ENCODE assay signal across 8 cellular contexts in the genomic region with DNA sequence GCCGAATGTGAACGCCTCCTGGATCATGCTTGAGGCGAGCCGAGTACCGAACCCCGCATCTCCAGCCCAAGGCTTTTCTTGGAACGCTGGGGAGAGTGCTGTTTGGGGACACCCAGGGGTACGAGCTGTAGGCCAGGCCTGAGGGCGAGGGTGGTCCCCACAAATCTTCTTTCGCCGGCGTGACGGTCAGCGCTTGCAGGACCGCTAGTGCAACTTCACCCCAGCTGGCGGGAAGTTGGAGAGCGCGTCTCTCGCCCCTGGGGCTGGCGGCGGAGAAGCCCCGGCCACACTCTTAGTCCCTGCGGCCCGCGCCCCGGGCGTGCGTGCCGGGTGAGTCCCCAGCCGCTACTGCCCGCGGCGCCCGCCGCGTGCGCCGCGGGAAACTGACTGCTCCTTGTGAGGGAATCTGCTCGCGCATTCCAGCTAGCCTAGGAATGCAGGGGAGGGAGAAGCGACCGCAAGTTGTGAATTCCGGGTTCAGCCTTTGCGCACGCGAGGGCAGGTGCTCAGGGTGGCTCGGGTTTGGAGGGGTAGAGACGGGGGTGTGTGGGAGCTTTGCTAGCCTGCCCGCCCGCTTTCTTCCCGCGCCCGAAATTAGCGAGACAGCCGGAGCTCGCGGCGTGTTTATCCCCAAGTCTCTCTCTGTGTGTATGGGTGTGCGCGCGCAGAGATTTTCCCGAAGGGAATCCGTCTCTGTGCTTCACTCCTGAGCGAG. TPM values are rescaled to one million over a fixed set of nuclear protein-coding genes. Genes with fewer than 3 reads are reported as not detected.
DNase-seq lines count a peak whose midpoint lies in the region; ATAC-seq and TF ChIP-seq lines count a peak whose summit lies in the region.

No MANE protein-coding gene starts in this region.

- no peak for ATAC-seq in CD8-positive, alpha-beta T cell
- ATAC-seq in gastrocnemius medialis (peak; percentile 13 to 18), HG03108 (IDR thresholded peaks at IDR 0.05; ENCODE audit: unreplicated experiment) (no peak), GM18502 (IDR thresholded peaks at IDR 0.05; ENCODE audit: poor library complexity, unreplicated experiment) (no peak)

- H3K9me3 Mint-ChIP-seq in CD8-positive, alpha-beta T cell = no peaks in the 10 kb centered on the region
- H3K9me3 Mint-ChIP-seq in activated naive CD4-positive, alpha-beta T cell treated with anti-CD3 and anti-CD28 coated beads, Interleukin-2, amount 10 ng/mL, durations not matched to agents 7 days and 5 days = no peaks in the 10 kb centered on the region

- H3K27ac ChIP-seq in CD8-positive, alpha-beta T cell (ENCODE audit: low read depth, low read length) = no peak overlapping the region
- H3K27ac ChIP-seq in right atrium auricular region (no peak overlapping the region), gastrocnemius medialis (no peak overlapping the region)

- intact Hi-C loops in CD8-positive, alpha-beta T cell (cut with DNase I, micrococcal nuclease) = no loop called here
- intact Hi-C loops in gastrocnemius medialis (cut with DNase I; ENCODE audit: low total_unique reads) = no loop called here

- POLR2A ChIA-PET in CD8-positive, alpha-beta T cell (lab: Charles Lee) = no interaction called here

- peak overlapping the region; percentile 75 for H3K4me3 Mint-ChIP-seq in CD8-positive, alpha-beta T cell
- peak overlapping the region; percentile 68 for H3K4me3 Mint-ChIP-seq in activated naive CD4-positive, alpha-beta T cell treated with anti-CD3 and anti-CD28 coated beads, Interleukin-2, amount 10 ng/mL, durations not matched to agents 7 days and 5 days

- H3K9me3 ChIP-seq in CD8-positive, alpha-beta T cell (ENCODE audit: low read length) = no peaks in the 10 kb centered on the region
- H3K9me3 ChIP-seq in right atrium auricular region (no peaks in the 10 kb centered on the region), gastrocnemius medialis (no peaks in the 10 kb centered on the region)

- H3K36me3 Mint-ChIP-seq in CD8-positive, alpha-beta T cell = no peaks in the 10 kb centered on the region
- no peaks in the 10 kb centered on the region for H3K36me3 Mint-ChIP-seq in activated naive CD4-positive, alpha-beta T cell treated with anti-CD3 and anti-CD28 coated beads, Interleukin-2, amount 10 ng/mL, durations not matched to agents 7 days and 5 days

- H3K27me3 Mint-ChIP-seq in CD8-positive, alpha-beta T cell (ENCODE audit: low read depth) = peaks cover 57% of the 10 kb centered on the region
- peaks cover 91% of the 10 kb centered on the region for H3K27me3 Mint-ChIP-seq in activated naive CD4-positive, alpha-beta T cell treated with anti-CD3 and anti-CD28 coated beads, Interleukin-2, amount 10 ng/mL, durations not matched to agents 7 days and 5 days

- peak overlapping the region; percentile 49 for H3K4me3 ChIP-seq in CD8-positive, alpha-beta T cell (ENCODE audit: low read depth, low read length)
- H3K4me3 ChIP-seq in right atrium auricular region (peak overlapping the region; percentile 39 to 60), gastrocnemius medialis (peak overlapping the region; percentile 61 to 66 (median 61))

- no peaks in the 10 kb centered on the region for H3K36me3 ChIP-seq in CD8-positive, alpha-beta T cell (ENCODE audit: insufficient read depth, low read length)
- H3K36me3 ChIP-seq in right atrium auricular region = no peaks in the 10 kb centered on the region
- no peaks in the 10 kb centered on the region for H3K36me3 ChIP-seq in gastrocnemius medialis

- no peak for DNase-seq in CD8-positive, alpha-beta T cell
- DNase-seq in HT1080 (ENCODE audit: low read depth) (peak; percentile 37), right atrium auricular region (ENCODE audit: low spot score) (no peak), gastrocnemius medialis (no peak)
- DNase-seq in activated naive CD4-positive, alpha-beta T cell treated with anti-CD3 and anti-CD28 coated beads, Interleukin-2, amount 10 ng/mL, durations not matched to agents 7 days and 5 days = peak; percentile 27
- no peak for DNase-seq in stimulated activated CD4-positive, alpha-beta T cell treated with anti-CD3 and anti-CD28 coated beads, Interleukin-4, amount 100 ng/mL, for 4 hours

- in situ Hi-C loops in gastrocnemius medialis (cut with MboI; ENCODE audit: low sequenced_read_pairs in 4 of 4) = no loop called here

- H3K4me1 ChIP-seq in CD8-positive, alpha-beta T cell (ENCODE audit: insufficient read depth, low read length) = peaks cover 25% of the 10 kb centered on the region
- peaks cover 0 to 61% of the 10 kb centered on the region in 2 donors for H3K4me1 ChIP-seq in right atrium auricular region
- peaks cover 23 to 41% of the 10 kb centered on the region in 2 donors for H3K4me1 ChIP-seq in gastrocnemius medialis

- H3K4me1 Mint-ChIP-seq in CD8-positive, alpha-beta T cell (ENCODE audit: low read depth) = peaks cover 33% of the 10 kb centered on the region
- H3K4me1 Mint-ChIP-seq in activated naive CD4-positive, alpha-beta T cell treated with anti-CD3 and anti-CD28 coated beads, Interleukin-2, amount 10 ng/mL, durations not matched to agents 7 days and 5 days = peaks cover 32% of the 10 kb centered on the region

- H3K27me3 ChIP-seq in CD8-positive, alpha-beta T cell (ENCODE audit: insufficient read depth, low read length) = peaks cover 61% of the 10 kb centered on the region
- H3K27me3 ChIP-seq in right atrium auricular region (peaks cover 61 to 75% of the 10 kb centered on the region in 2 donors), gastrocnemius medialis (peaks cover 93 to 98% (median 94%) of the 10 kb centered on the region in 3 donors)

- CTCF ChIA-PET in CD8-positive, alpha-beta T cell (lab: Charles Lee) = no interaction called here
- CTCF ChIA-PET in activated naive CD4-positive, alpha-beta T cell treated with anti-CD3 and anti-CD28 coated beads, Interleukin-2, amount 10 ng/mL, durations not matched to agents 7 days and 5 days (lab: Charles Lee) = interaction anchor here (1.0 kb wide), 1 partner anchor 23 kb away, joined by 5 read pairs; no protein-coding TSS in a partner anchor

- TF ChIP-seq CTCF in CD8-positive, alpha-beta T cell (IDR thresholded peaks at IDR 0.05) = no peak
- no peak for TF ChIP-seq CTCF in right atrium auricular region (IDR thresholded peaks at IDR 0.05)
- TF ChIP-seq CTCF in gastrocnemius medialis (IDR thresholded peaks at IDR 0.05 in 4 of 5, conservative IDR thresholded peaks at IDR 0.05 in 1 of 5) = no peak

- no peak for TF ChIP-seq POLR2A in gastrocnemius medialis (IDR thresholded peaks at IDR 0.05)

- H3K27ac Mint-ChIP-seq in CD8-positive, alpha-beta T cell = no peak overlapping the region
- no peak overlapping the region for H3K27ac Mint-ChIP-seq in activated naive CD4-positive, alpha-beta T cell treated with anti-CD3 and anti-CD28 coated beads, Interleukin-2, amount 10 ng/mL, durations not matched to agents 7 days and 5 days

RNA-seq across cellular contexts. Expression of gene LHX4, which starts 0.9 kb away (rescaled TPM):
- total RNA-seq in CD8-positive, alpha-beta T cell = under 1 TPM in 1 of 2 experiments, not detected in 1; 0.08 TPM
- total RNA-seq in HT1080 (2014; rRNA removed; shearing (Covaris generic)) = 0.72 and 1.6 TPM in 2 replicates
- 0.15 and 0.41 TPM in 2 replicates for polyA plus RNA-seq in HT1080 (2015; cell fraction: cytosol; rRNA removed)
- 0.22 and 0.39 TPM in 2 replicates for polyA plus RNA-seq in HT1080 (2015; cell fraction: nucleus; rRNA removed)
- total RNA-seq in right atrium auricular region (not detected), gastrocnemius medialis (not detected)

Comparison
In these comparisons a context has a peak if more than half of its experiments do, and no peak if none do; other contexts are left out.
1. ATAC-seq: peak in gastrocnemius medialis (2 of 2); none in CD8-positive, alpha-beta T cell (single experiment), HG03108 (single experiment) and GM18502 (single experiment).
2. DNase-seq: peak in HT1080 (single experiment) and activated naive CD4-positive, alpha-beta T cell treated with anti-CD3 and anti-CD28 coated beads, Interleukin-2, amount 10 ng/mL, durations not matched to agents 7 days and 5 days (single experiment); none in CD8-positive, alpha-beta T cell (0 of 7), right atrium auricular region (single experiment), gastrocnemius medialis (0 of 2) and stimulated activated CD4-positive, alpha-beta T cell treated with anti-CD3 and anti-CD28 coated beads, Interleukin-4, amount 100 ng/mL, for 4 hours (0 of 2).
3. Peak in every context shown above with its lines, with median percentiles within 50 percentile points of each other: H3K4me3 ChIP-seq.